ENCODE assay signal across 8 cellular contexts in the genomic region with DNA sequence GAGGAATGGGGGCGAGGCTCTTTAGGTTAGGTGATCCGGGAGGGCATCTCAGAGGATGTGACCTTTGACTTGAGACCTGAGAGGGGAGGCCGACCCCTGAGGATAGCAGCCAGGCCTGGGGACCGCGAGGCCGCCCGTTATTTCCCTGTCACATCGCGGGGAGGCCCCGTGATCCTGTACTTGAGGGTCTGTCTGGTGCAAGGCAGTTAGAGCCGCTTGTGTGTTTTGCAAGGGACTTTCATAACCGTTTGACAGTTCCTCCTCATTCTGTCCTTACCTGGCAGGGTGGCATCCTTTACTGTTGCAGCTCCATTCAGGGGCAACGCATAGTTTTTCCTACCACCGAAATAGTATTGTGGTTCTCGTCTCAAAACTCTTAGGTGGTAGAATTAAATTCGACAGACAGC. TPM values are rescaled to one million over a fixed set of nuclear protein-coding genes. Genes with fewer than 3 reads are reported as not detected.
A peak's percentile ranks its signal among the peaks of the same experiment; 100 is the strongest.
DNase-seq lines count a peak whose midpoint lies in the region; ATAC-seq, FAIRE-seq and TF ChIP-seq lines count a peak whose summit lies in the region.

No MANE protein-coding gene starts in this region.

- H2BK5ac ChIP-seq in H1 (ENCODE audit: low read depth, low read length): no peak overlapping the region

- H3K4me1 ChIP-seq in ACC112 (ENCODE audit: control insufficient read depth, insufficient read depth, low read length, unreplicated experiment) (peaks cover 9% of the 10 kb centered on the region), H1 (replicated peaks in 1 of 4; ENCODE audit: control insufficient read depth in 3 of 4, insufficient read depth in 4 of 4, low read length in 3 of 4) (0 out of 7 replicates have a peak, but pooled peaks cover 0 to 2% (median 0%) of the 10 kb centered on the region in 4 experiments), pancreas (peaks cover 0 to 11% (median 0%) of the 10 kb centered on the region in 3 donors)

- no peak overlapping the region for H3K18ac ChIP-seq in H1 (ENCODE audit: extremely low read depth, low read length)

- H2BK120ac ChIP-seq in H1 (replicated peaks; ENCODE audit: low read depth, low read length): no peak overlapping the region

- peaks cover 54% of the 10 kb centered on the region for H3K79me2 ChIP-seq in ACC112 (ENCODE audit: control insufficient read depth, insufficient read depth, low read length, unreplicated experiment)
- peaks cover 13 to 55% of the 10 kb centered on the region in 2 experiments for H3K79me2 ChIP-seq in H1 (ENCODE audit: control insufficient read depth in 1 of 2, insufficient read depth in 2 of 2, low read length in 2 of 2)

- H2BK20ac ChIP-seq in H1 (ENCODE audit: low read length): no peak overlapping the region

- no peak overlapping the region for H4K8ac ChIP-seq in H1 (ENCODE audit: extremely low read depth, insufficient read depth, low read length)

- peak overlapping the region; percentile 80 to 93 (median 86) for H3K9ac ChIP-seq in H1 (replicated peaks in 1 of 4; ENCODE audit: extremely low read depth in 1 of 4, low read depth in 3 of 4, low read length in 3 of 4)

- no peak overlapping the region for H2BK12ac ChIP-seq in H1 (ENCODE audit: low read depth, low read length)

- intact Hi-C loops in pancreas (cut with DNase I): no loop called here

- H3K27me3 ChIP-seq in ACC112 (ENCODE audit: insufficient read depth, low read length) (peaks cover 4% of the 10 kb centered on the region; the same call in 1 of the 2 replicates), H1 (replicated peaks in 1 of 4; ENCODE audit: control insufficient read depth in 3 of 4, extremely low read depth in 1 of 4, insufficient read depth in 3 of 4, low read length in 3 of 4) (no peaks in the 10 kb centered on the region), pancreas (no peaks in the 10 kb centered on the region)

- H4K5ac ChIP-seq in H1 (ENCODE audit: insufficient read length, low read depth, low read length): no peak overlapping the region

- no peaks in the 10 kb centered on the region; the same call in 1 of the 2 replicates for H3K79me1 ChIP-seq in H1 (ENCODE audit: low read depth, low read length)

- peaks cover 9 to 10% of the 10 kb centered on the region in 2 experiments for H4K20me1 ChIP-seq in H1 (replicated peaks in 1 of 2; ENCODE audit: control insufficient read depth in 1 of 2, insufficient read depth in 2 of 2, low read length in 2 of 2)

- H3K4ac ChIP-seq in H1 (replicated peaks; ENCODE audit: insufficient read length, low read depth, low read length): no peak overlapping the region

- peak overlapping the region; percentile 74 to 85 for H3K4me2 ChIP-seq in H1 (ENCODE audit: insufficient read depth in 1 of 2, low read depth in 2 of 2, low read length in 2 of 2)

- H3K9me3 ChIP-seq in H1 (ENCODE audit: insufficient read depth in 2 of 2, low read depth in 1 of 2, low read length in 1 of 2) (no peaks in the 10 kb centered on the region), pancreas (no peaks in the 10 kb centered on the region)

- H2AFZ ChIP-seq in ACC112 (ENCODE audit: low read length, unreplicated experiment) (peak overlapping the region; percentile 36), H1 (ENCODE audit: low read length) (no peak overlapping the region)

- no peak overlapping the region for H3K14ac ChIP-seq in H1 (ENCODE audit: insufficient read length)

- TF ChIP-seq EP300 in H1 (IDR thresholded peaks at IDR 0.05; ENCODE audit: borderline replicate concordance in 1 of 2, low read depth in 2 of 2, low read length in 2 of 2): no peak

- POLR2A ChIA-PET in H1 (lab: Charles Lee; ENCODE audit: partially characterized antibody): interaction anchor here (1.1 to 1.6 kb wide), 3 partner anchors 8 to 29 kb away, joined by 3 to 6 read pairs (median 6); no protein-coding TSS in a partner anchor

- H3K23me2 ChIP-seq in H1 (ENCODE audit: low read depth, low read length): peaks cover 8% of the 10 kb centered on the region

- ATAC-seq in HG02884 (IDR thresholded peaks at IDR 0.05; ENCODE audit: unreplicated experiment) (peak; percentile 22), pancreas (no peak)

- no peak overlapping the region for H3K23ac ChIP-seq in H1 (ENCODE audit: insufficient read length)

- no peak for TF ChIP-seq POLR2A in GM12891 (IDR thresholded peaks at IDR 0.05; ENCODE audit: low read depth, low read length)
- TF ChIP-seq POLR2A in H1 (IDR thresholded peaks at IDR 0.05; ENCODE audit: control extremely low read depth in 1 of 2, low read depth in 2 of 2, low read length in 2 of 2): no peak

- H3K36me3 ChIP-seq in ACC112 (ENCODE audit: insufficient read depth, low read length): no peaks in the 10 kb centered on the region
- H3K36me3 ChIP-seq in H1 (ENCODE audit: control insufficient read depth in 2 of 4, insufficient read depth in 4 of 4, low read length in 3 of 4): no peaks in the 10 kb centered on the region
- H3K36me3 ChIP-seq in pancreas: no peaks in the 10 kb centered on the region

- no peak for TF ChIP-seq RAD21 in H1 (IDR thresholded peaks at IDR 0.05 in 1 of 2, conservative IDR thresholded peaks at IDR 0.05 in 1 of 2; ENCODE audit: low read depth in 2 of 2, low read length in 2 of 2)

- peak overlapping the region; percentile 64 for H3K56ac ChIP-seq in H1 (replicated peaks; ENCODE audit: insufficient read length, low read depth, low read length)

- H3K27ac ChIP-seq in ACC112 (ENCODE audit: low read depth, low read length): peak overlapping the region; percentile 51; the same call in 1 of the 2 replicates
- H3K27ac ChIP-seq in H1 (ENCODE audit: low read depth, low read length): peak overlapping the region; percentile 72; the same call in 1 of the 2 replicates
- no peak overlapping the region for H3K27ac ChIP-seq in pancreas

- FAIRE-seq in GM12891 (lab: Jason Lieb, UNC): peak; percentile 75
- no peak for FAIRE-seq in H1 (lab: Jason Lieb, UNC)
- no peak for FAIRE-seq in pancreas (lab: Jason Lieb, UNC)
- FAIRE-seq in D721Med (lab: Jason Lieb, UNC): no peak

- H3K4me3 ChIP-seq in ACC112 (ENCODE audit: low read depth, low read length) (peak overlapping the region; percentile 98), H1 (ENCODE audit: extremely low read depth in 1 of 4, insufficient read depth in 2 of 4, low read depth in 3 of 4, low read length in 4 of 4) (peak overlapping the region; percentile 80 to 96 (median 88)), pancreas (peak overlapping the region; percentile 72 to 94 (median 79))

- no peak overlapping the region for H2AK5ac ChIP-seq in H1 (ENCODE audit: low read depth, low read length)

- TF ChIP-seq CTCF in H1 (IDR thresholded peaks at IDR 0.05; ENCODE audit: control extremely low read depth in 1 of 3, insufficient read depth in 1 of 3, low read depth in 1 of 3, low read length in 3 of 3): no peak
- TF ChIP-seq CTCF in pancreas (IDR thresholded peaks at IDR 0.05): no peak
- no peak for TF ChIP-seq CTCF in D721Med (IDR thresholded peaks at IDR 0.05; ENCODE audit: insufficient read depth, missing control alignments)

- H2BK15ac ChIP-seq in H1 (ENCODE audit: low read length): no peak overlapping the region

- 17% methylated on average over 15 of the region's 16 CpGs; no CpG with 5 or more reads in 1 of the 2 experiments for WGBS in H1 (ENCODE audit: extremely low coverage in 1 of 2, insufficient coverage in 1 of 2, insufficient read length in 1 of 2, insufficient replicate concordance in 2 of 2, low coverage in 1 of 2, low lambda C conversion rate in 2 of 2, missing lambda C conversion rate in 1 of 2), 2 experiments
- 2 to 4% methylated on average over 16 of the region's 16 CpGs for WGBS in pancreas, 2 donors

- DNase-seq in GM12891 (ENCODE audit: insufficient read length, low spot score): peak; percentile 24
- DNase-seq in OCI-M1 (lab: John Stamatoyannopoulos, UW): peak; percentile 58
- no peak for DNase-seq in H1 (ENCODE audit: low read depth in 1 of 2, low spot score in 2 of 2)
- DNase-seq in pancreas: peak in 1 of 6 donors; percentile 13
- DNase-seq in D721Med (ENCODE audit: insufficient read length, low spot score): no peak
- no peak for DNase-seq in cerebellar nuclear complex (lab: John Stamatoyannopoulos, UW)

- CTCF ChIA-PET in H1 (lab: Charles Lee; ENCODE audit: partially characterized antibody): interaction anchor here (2.5 kb wide), 1 partner anchor 10 kb away, joined by 9 read pairs; no protein-coding TSS in a partner anchor

- no peak overlapping the region for H4K91ac ChIP-seq in H1 (replicated peaks; ENCODE audit: insufficient read length, low read length)

TF ChIP-seq in GM12891, 5 proteins besides CTCF, POLR2A, EP300 and RAD21:
- no peak for TF ChIP-seq POU2F2 (IDR thresholded peaks at IDR 0.05; ENCODE audit: low read depth, low read length)
- no peak for TF ChIP-seq TAF1 (IDR thresholded peaks at IDR 0.05; ENCODE audit: low read depth, low read length)
- TF ChIP-seq PAX5 (IDR thresholded peaks at IDR 0.05; ENCODE audit: insufficient read depth, low read length, severe bottlenecking): no peak
- no peak for TF ChIP-seq POLR2AphosphoS5 (IDR thresholded peaks at IDR 0.05; ENCODE audit: low read depth, low read length)
- TF ChIP-seq SPI1 (IDR thresholded peaks at IDR 0.05; ENCODE audit: low read depth, low read length): no peak
TF ChIP-seq in GM12891: peak in this region for 0.

TF ChIP-seq in H1, 55 proteins besides CTCF, POLR2A, EP300 and RAD21 (continues in another document):
- peak; percentile 13 for TF ChIP-seq ASH2L (IDR thresholded peaks at IDR 0.05; ENCODE audit: low read length)
- 0 out of 4 replicates have a peak, but pooled peaks of 1 of the 2 experiments have one; percentile 34 for TF ChIP-seq SIN3A (conservative IDR thresholded peaks at IDR 0.05 in 1 of 2, IDR thresholded peaks at IDR 0.05 in 1 of 2; ENCODE audit: low read depth in 1 of 2, low read length in 2 of 2)
- TF ChIP-seq SAP30 (IDR thresholded peaks at IDR 0.05; ENCODE audit: insufficient read depth, insufficient replicate concordance, low read length): peak; percentile 68
- TF ChIP-seq KDM4A (IDR thresholded peaks at IDR 0.05; ENCODE audit: low read depth, low read length, severe bottlenecking): peak; percentile 2
- TF ChIP-seq NRF1 (IDR thresholded peaks at IDR 0.05; ENCODE audit: low read depth, low read length): no peak
- TF ChIP-seq, protein P1, sequence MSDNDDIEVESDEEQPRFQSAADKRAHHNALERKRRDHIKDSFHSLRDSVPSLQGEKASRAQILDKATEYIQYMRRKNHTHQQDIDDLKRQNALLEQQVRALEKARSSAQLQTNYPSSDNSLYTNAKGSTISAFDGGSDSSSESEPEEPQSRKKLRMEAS (IDR thresholded peaks at IDR 0.05): no peak

RNA-seq across cellular contexts. Expression of gene VRK1, which starts 0.8 kb away (rescaled TPM):
- polyA plus RNA-seq in GM12891 (2012; ENCODE audit: low read depth, missing spikeins): 39.9 TPM
- total RNA-seq in H1 (2021; fragmentation: NEBNext Ultra II Directional; extraction: Animal tissue kit (Norgen Biotek cat#: 25700)): 62.4 and 64.8 TPM in 2 replicates
- polyA plus RNA-seq in H1 (2011; rRNA removed) (10.8 and 24.2 TPM in 2 replicates), pancreas (1 to 10 TPM; 3.0 to 5.3 TPM)
- 42.6 TPM for polyA plus RNA-seq in H1 (2011; cell fraction: cytosol; rRNA removed)
- polyA plus RNA-seq in H1 (2011; cell fraction: nucleus; rRNA removed): 7.7 TPM
- polyA plus RNA-seq in H1 (2012, experiment 1 of 2): 43.1 to 69.0 TPM (median 49.7 TPM) in 4 replicates
- 5.9 TPM for polyA plus RNA-seq in H1 (2012, experiment 2 of 2)
- polyA plus RNA-seq in H1 (2013, experiment 1 of 2): 65.2 TPM
- polyA plus RNA-seq in H1 (2013, experiment 2 of 2): 61.3 TPM
- polyA minus RNA-seq in H1 (2011; rRNA and poly(A)+ RNA removed): 33.6 and 36.8 TPM in 2 replicates
- polyA minus RNA-seq in H1 (2011; cell fraction: cytosol; rRNA and poly(A)+ RNA removed): 22.2 TPM
- 94.6 TPM for polyA minus RNA-seq in H1 (2011; cell fraction: nucleus; rRNA and poly(A)+ RNA removed)
- total RNA-seq in pancreas: 1 to 10 TPM; 2.4 to 7.0 (median 3.6) TPM

Comparison
In these comparisons a context has a peak if more than half of its experiments do, and no peak if none do; other contexts are left out.
1. H3K27ac ChIP-seq: peak in ACC112 (single experiment) and H1 (single experiment); none in pancreas (0 of 4).
2. DNase-seq: peak in GM12891 (single experiment) and OCI-M1 (single experiment); none in H1 (0 of 2), D721Med (single experiment) and cerebellar nuclear complex (0 of 2).
3. Peak in every context shown above with its lines, with median percentiles within 50 percentile points of each other: H3K4me3 ChIP-seq.